Comparison of ENCODE assay signal across 11 cellular contexts in the genomic region with DNA sequence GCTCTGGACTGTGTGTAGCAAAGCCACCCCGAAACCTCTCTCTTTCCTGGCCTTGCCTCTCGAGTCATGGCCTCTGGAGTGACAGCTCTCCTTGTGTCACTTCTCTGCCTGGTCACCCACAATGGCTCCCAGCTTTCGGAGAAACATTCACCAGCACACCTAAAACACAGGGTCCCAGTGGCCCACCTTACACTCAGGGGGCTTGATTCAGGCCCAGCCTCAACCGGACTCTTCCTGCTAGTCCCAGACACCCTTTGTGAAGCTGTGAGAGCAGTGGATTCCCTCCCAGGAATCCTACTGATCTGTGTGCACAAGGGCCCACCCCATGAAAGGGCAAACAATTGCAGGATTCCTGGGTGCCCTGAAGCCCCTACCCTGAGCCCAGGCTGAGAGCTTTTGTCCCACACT.
A peak's percentile ranks its signal among the peaks of the same experiment; 100 is the strongest.
DNase-seq lines count a peak whose midpoint lies in the region; ATAC-seq and TF ChIP-seq lines count a peak whose summit lies in the region.
"Had no signal": no experiment of that assay in that cellular context is flagged by ENCODE, and none has a peak within 500 bp of the region (broad histone marks: within the 10 kb centered on the region; RNA-seq: fewer than 3 reads in every experiment).

No MANE protein-coding gene starts in this region.

- no peak overlapping the region for H3K23ac ChIP-seq in trophoblast cell (ENCODE audit: low read length)

- H3K27ac ChIP-seq in heart right ventricle (peak overlapping the region; percentile 65 to 97 (median 90)), right cardiac atrium (ENCODE audit: low read length) (peak overlapping the region; percentile 96), trophoblast cell (ENCODE audit: low read depth, low read length) (peak overlapping the region; percentile 64), vagina (peak overlapping the region; percentile 91)

- ATAC-seq in heart right ventricle (no peak), right cardiac atrium (no peak), HG02852 (IDR thresholded peaks at IDR 0.05; ENCODE audit: unreplicated experiment) (no peak)

- TF ChIP-seq CTCF in heart right ventricle (IDR thresholded peaks at IDR 0.05), result no peak
- no peak for TF ChIP-seq CTCF in vagina (IDR thresholded peaks at IDR 0.05)

- no peak overlapping the region for H3K4me3 ChIP-seq in heart right ventricle
- no peak overlapping the region for H3K4me3 ChIP-seq in right cardiac atrium (ENCODE audit: low read length)
- no peak overlapping the region for H3K4me3 ChIP-seq in trophoblast cell (ENCODE audit: low read depth, low read length)
- H3K4me3 ChIP-seq in vagina, result peak overlapping the region in 1 of 2 donors; percentile 8

- peak overlapping the region; percentile 3 for H2BK5ac ChIP-seq in trophoblast cell (ENCODE audit: low read depth, low read length, poor library complexity)

- no peak overlapping the region for H3K9ac ChIP-seq in trophoblast cell (ENCODE audit: low read length)

- H2AK5ac ChIP-seq in trophoblast cell (ENCODE audit: low read length), result peak overlapping the region; percentile 42

- H3K27me3 ChIP-seq in heart right ventricle, result no peaks in the 10 kb centered on the region
- no peaks in the 10 kb centered on the region for H3K27me3 ChIP-seq in right cardiac atrium (ENCODE audit: control insufficient read depth, insufficient read depth)
- no peaks in the 10 kb centered on the region for H3K27me3 ChIP-seq in trophoblast cell (ENCODE audit: insufficient read depth, low read length)
- no peaks in the 10 kb centered on the region for H3K27me3 ChIP-seq in vagina

- peak overlapping the region; percentile 28 for H3K18ac ChIP-seq in trophoblast cell (ENCODE audit: low read length)

- H3K9me3 ChIP-seq in heart right ventricle (no peaks in the 10 kb centered on the region), right cardiac atrium (ENCODE audit: control insufficient read depth, low read length) (no peaks in the 10 kb centered on the region), trophoblast cell (ENCODE audit: insufficient read depth, low read depth, low read length) (no peaks in the 10 kb centered on the region), vagina (no peaks in the 10 kb centered on the region)

- H2BK12ac ChIP-seq in trophoblast cell (ENCODE audit: low read length), result peak overlapping the region; percentile 71

- H3K4ac ChIP-seq in trophoblast cell (ENCODE audit: low read depth, low read length), result peak overlapping the region; percentile 24

- no peaks in the 10 kb centered on the region for H3K36me3 ChIP-seq in heart right ventricle
- no peaks in the 10 kb centered on the region for H3K36me3 ChIP-seq in trophoblast cell (ENCODE audit: control insufficient read depth in 1 of 2, insufficient read depth in 2 of 2, low read length in 2 of 2)
- no peaks in the 10 kb centered on the region for H3K36me3 ChIP-seq in vagina

- TF ChIP-seq POLR2A in vagina (IDR thresholded peaks at IDR 0.05), result no peak

- intact Hi-C loops in heart right ventricle (cut with DNase I), result loop anchor here in 7 of 10 donors (2.0 to 10.0 kb wide), 6 partner anchors 47 to 67 kb away; no protein-coding TSS in a partner anchor
- intact Hi-C loops in cardiac septum (cut with DNase I), result no loop called here
- intact Hi-C loops in right cardiac atrium (cut with DNase I), result no loop called here
- intact Hi-C loops in vagina (cut with DNase I), result no loop called here

- peak overlapping the region; percentile 37 for H2AFZ ChIP-seq in trophoblast cell (ENCODE audit: insufficient read depth, low read length, poor library complexity)

- no peak overlapping the region for H4K12ac ChIP-seq in trophoblast cell (ENCODE audit: low read depth, low read length)

- peak overlapping the region; percentile 71 for H3K14ac ChIP-seq in trophoblast cell (ENCODE audit: low read length)

- H3K79me2 ChIP-seq in trophoblast cell (ENCODE audit: control insufficient read depth, insufficient read depth, low read length, poor library complexity), result peaks cover 7% of the 10 kb centered on the region

- H3K4me2 ChIP-seq in trophoblast cell (ENCODE audit: low read length), result no peak overlapping the region

- WGBS in heart right ventricle, 2 donors, result 83 to 88% methylated on average over 4 of the region's 4 CpGs
- WGBS in right cardiac atrium, result 81% methylated on average over 4 of the region's 4 CpGs
- WGBS in trophoblast cell (ENCODE audit: extremely low coverage, insufficient coverage, insufficient read length), result no CpG with 5 or more reads among the region's 4 CpGs

- H2BK120ac ChIP-seq in trophoblast cell (ENCODE audit: insufficient read depth, low read length, poor library complexity), result peak overlapping the region; percentile 46

- H4K91ac ChIP-seq in trophoblast cell (ENCODE audit: low read depth, low read length), result peak overlapping the region; percentile 90

- no peak for DNase-seq in heart right ventricle
- DNase-seq in cardiac septum (ENCODE audit: low spot score), result no peak
- DNase-seq in right cardiac atrium, result no peak
- DNase-seq in trophoblast cell, result no peak
- no peak for DNase-seq in vagina (ENCODE audit: extremely low spot score in 2 of 2)
- no peak for DNase-seq in NCI-H146 (lab: John Stamatoyannopoulos, UW)
- DNase-seq in mucosa of gallbladder (ENCODE audit: low spot score), result no peak
- DNase-seq: activated CD8-positive, alpha-beta memory T cell treated with anti-CD3 and anti-CD28 coated beads for 24 hours; stimulated activated naive CD4-positive, alpha-beta T cell; SW 1271 had no signal

- H3K79me1 ChIP-seq in trophoblast cell (ENCODE audit: low read length), result peaks cover 49% of the 10 kb centered on the region

- H4K8ac ChIP-seq in trophoblast cell (ENCODE audit: low read depth, low read length), result peak overlapping the region; percentile 76

- H3K4me1 ChIP-seq in heart right ventricle (peaks cover 69 to 100% (median 93%) of the 10 kb centered on the region in 9 donors), right cardiac atrium (ENCODE audit: control insufficient read depth, insufficient read depth, low read length) (peaks cover 53% of the 10 kb centered on the region), trophoblast cell (ENCODE audit: control insufficient read depth in 1 of 2, insufficient read depth in 2 of 2, low read length in 2 of 2) (peaks cover 50 to 61% of the 10 kb centered on the region in 2 experiments), vagina (peaks cover 99% of the 10 kb centered on the region)

Comparison
In these comparisons a context has a peak if more than half of its experiments do, and no peak if none do; other contexts are left out.
1. intact Hi-C loops: an anchor here in heart right ventricle (2.0 to 10.0 kb wide); none called in cardiac septum, right cardiac atrium and vagina.